22 cellular contexts compared by ENCODE assay signal in genomic region chr12:26188641-26189040, GRCh38. TPM values are rescaled to one million over a fixed set of nuclear protein-coding genes. Genes with fewer than 3 reads are reported as not detected.
"Had no signal": no experiment of that assay in that cellular context is flagged by ENCODE, and none has a peak within 500 bp of the region (broad histone marks: within the 10 kb centered on the region; RNA-seq: fewer than 3 reads in every experiment).

No MANE protein-coding gene starts in this region.

- H3K36me3 ChIP-seq: esophagus muscularis mucosa, left lung, suprapubic skin, upper lobe of left lung, WERI-Rb-1 had no signal

- H3K9me3 ChIP-seq: esophagus muscularis mucosa, left lung, psoas muscle, suprapubic skin, upper lobe of left lung had no signal

- DNase-seq: activated CD4-positive, alpha-beta T cell treated with anti-CD3 and anti-CD28 coated beads for 48 hours; activated CD8-positive, alpha-beta memory T cell treated with anti-CD3 and anti-CD28 coated beads, Interleukin-2, amount 50 U/mL, for 48 hours; activated CD8-positive, alpha-beta T cell treated with anti-CD3 and anti-CD28 coated beads, Interleukin-2, amount 10 ng/mL, durations not matched to agents 7 days and 5 days; activated naive CD4-positive, alpha-beta T cell treated with anti-CD3 and anti-CD28 coated beads, Interleukin-2, amount 10 ng/mL, durations not matched to agents 7 days and 5 days; cerebellar nuclear complex; dermis blood vessel endothelial cell; foreskin melanocyte; head of caudate nucleus; left lung; nephron progenitor cell; psoas muscle; stimulated activated CD4-positive, alpha-beta T cell treated with anti-CD3 and anti-CD28 coated beads, Interleukin-12 subunit alpha, Interleukin-12 subunit beta, amount 100 ng/mL, for 4 hours; stimulated activated CD4-positive, alpha-beta T cell treated with anti-CD3 and anti-CD28 coated beads, Interleukin-4, amount 100 ng/mL, for 1 hour; stimulated activated CD8-positive, alpha-beta memory T cell treated with anti-CD3 and anti-CD28 coated beads, Interleukin-4, amount 100 ng/mL, for 48 hours; stimulated activated naive CD8-positive, alpha-beta T cell treated with anti-CD3 and anti-CD28 coated beads, Interleukin-15, Interleukin-2, amounts not matched to agents 100 U/mL and 50 U/mL, for 24 hours; T-helper 1 cell; upper lobe of left lung; WERI-Rb-1 had no signal

- H3K4me1 ChIP-seq: left lung, upper lobe of left lung had no signal

- H3K27ac ChIP-seq: esophagus muscularis mucosa, left lung, psoas muscle, suprapubic skin, upper lobe of left lung, WERI-Rb-1 had no signal

- ATAC-seq: activated CD8-positive, alpha-beta T cell treated with anti-CD3 and anti-CD28 coated beads, Interleukin-2, amount 10 ng/mL, durations not matched to agents 7 days and 5 days; left lung; psoas muscle; sciatic nerve had no signal

- FAIRE-seq: islet of Langerhans had no signal

- H3K27me3 ChIP-seq: esophagus muscularis mucosa, suprapubic skin, upper lobe of left lung had no signal

- H3K4me3 ChIP-seq: esophagus muscularis mucosa, left lung, psoas muscle, suprapubic skin, upper lobe of left lung had no signal

RNA-seq across cellular contexts. Expression of gene SSPN, which starts 6.7 kb away (rescaled TPM):
- total RNA-seq: activated CD8-positive, alpha-beta T cell treated with anti-CD3 and anti-CD28 coated beads, Interleukin-2, amount 10 ng/mL, durations not matched to agents 7 days and 5 days had no signal
